ENCODE assay signal across 1 cellular context in the genomic region with DNA sequence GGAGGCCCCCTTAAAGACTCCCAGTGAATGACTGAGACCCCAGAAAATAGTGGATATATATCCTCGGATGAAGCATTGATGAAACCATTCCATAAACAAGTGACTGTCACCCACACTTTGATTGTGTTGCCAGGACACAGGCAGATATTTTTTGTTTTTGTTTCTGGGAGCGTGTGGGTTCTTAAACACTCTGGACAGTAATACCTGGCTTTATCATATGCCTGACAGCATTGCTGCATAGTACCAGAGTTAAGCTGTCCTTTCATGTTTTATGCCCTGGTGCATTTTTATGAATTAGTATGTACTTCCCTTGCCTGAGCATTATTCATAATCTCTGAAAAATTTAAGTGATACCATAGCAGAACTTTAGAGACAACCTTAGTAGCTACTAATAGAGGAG.
TF ChIP-seq lines count a peak whose summit lies in the region.

No MANE protein-coding gene starts in this region.

TF ChIP-seq in GM23338, 12 proteins besides CTCF, POLR2A, EP300 and RAD21 (continued from another document):
- TF ChIP-seq, protein P1, sequence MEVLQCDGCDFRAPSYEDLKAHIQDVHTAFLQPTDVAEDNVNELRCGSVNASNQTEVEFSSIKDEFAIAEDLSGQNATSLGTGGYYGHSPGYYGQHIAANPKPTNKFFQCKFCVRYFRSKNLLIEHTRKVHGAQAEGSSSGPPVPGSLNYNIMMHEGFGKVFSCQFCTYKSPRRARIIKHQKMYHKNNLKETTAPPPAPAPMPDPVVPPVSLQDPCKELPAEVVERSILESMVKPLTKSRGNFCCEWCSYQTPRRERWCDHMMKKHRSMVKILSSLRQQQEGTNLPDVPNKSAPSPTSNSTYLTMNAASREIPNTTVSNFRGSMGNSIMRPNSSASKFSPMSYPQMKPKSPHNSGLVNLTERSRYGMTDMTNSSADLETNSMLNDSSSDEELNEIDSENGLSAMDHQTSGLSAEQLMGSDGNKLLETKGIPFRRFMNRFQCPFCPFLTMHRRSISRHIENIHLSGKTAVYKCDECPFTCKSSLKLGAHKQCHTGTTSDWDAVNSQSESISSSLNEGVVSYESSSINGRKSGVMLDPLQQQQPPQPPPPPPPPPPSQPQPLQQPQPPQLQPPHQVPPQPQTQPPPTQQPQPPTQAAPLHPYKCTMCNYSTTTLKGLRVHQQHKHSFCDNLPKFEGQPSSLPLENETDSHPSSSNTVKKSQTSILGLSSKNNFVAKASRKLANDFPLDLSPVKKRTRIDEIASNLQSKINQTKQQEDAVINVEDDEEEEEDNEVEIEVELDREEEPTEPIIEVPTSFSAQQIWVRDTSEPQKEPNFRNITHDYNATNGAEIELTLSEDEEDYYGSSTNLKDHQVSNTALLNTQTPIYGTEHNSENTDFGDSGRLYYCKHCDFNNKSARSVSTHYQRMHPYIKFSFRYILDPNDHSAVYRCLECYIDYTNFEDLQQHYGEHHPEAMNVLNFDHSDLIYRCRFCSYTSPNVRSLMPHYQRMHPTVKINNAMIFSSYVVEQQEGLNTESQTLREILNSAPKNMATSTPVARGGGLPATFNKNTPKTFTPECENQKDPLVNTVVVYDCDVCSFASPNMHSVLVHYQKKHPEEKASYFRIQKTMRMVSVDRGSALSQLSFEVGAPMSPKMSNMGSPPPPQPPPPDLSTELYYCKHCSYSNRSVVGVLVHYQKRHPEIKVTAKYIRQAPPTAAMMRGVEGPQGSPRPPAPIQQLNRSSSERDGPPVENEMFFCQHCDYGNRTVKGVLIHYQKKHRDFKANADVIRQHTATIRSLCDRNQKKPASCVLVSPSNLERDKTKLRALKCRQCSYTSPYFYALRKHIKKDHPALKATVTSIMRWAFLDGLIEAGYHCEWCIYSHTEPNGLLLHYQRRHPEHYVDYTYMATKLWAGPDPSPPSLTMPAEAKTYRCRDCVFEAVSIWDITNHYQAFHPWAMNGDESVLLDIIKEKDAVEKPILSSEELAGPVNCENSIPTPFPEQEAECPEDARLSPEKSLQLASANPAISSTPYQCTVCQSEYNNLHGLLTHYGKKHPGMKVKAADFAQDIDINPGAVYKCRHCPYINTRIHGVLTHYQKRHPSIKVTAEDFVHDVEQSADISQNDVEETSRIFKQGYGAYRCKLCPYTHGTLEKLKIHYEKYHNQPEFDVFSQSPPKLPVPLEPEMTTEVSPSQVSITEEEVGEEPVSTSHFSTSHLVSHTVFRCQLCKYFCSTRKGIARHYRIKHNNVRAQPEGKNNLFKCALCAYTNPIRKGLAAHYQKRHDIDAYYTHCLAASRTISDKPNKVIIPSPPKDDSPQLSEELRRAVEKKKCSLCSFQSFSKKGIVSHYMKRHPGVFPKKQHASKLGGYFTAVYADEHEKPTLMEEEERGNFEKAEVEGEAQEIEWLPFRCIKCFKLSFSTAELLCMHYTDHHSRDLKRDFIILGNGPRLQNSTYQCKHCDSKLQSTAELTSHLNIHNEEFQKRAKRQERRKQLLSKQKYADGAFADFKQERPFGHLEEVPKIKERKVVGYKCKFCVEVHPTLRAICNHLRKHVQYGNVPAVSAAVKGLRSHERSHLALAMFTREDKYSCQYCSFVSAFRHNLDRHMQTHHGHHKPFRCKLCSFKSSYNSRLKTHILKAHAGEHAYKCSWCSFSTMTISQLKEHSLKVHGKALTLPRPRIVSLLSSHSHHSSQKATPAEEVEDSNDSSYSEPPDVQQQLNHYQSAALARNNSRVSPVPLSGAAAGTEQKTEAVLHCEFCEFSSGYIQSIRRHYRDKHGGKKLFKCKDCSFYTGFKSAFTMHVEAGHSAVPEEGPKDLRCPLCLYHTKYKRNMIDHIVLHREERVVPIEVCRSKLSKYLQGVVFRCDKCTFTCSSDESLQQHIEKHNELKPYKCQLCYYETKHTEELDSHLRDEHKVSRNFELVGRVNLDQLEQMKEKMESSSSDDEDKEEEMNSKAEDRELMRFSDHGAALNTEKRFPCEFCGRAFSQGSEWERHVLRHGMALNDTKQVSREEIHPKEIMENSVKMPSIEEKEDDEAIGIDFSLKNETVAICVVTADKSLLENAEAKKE (CRISPR knock-in tag; IDR thresholded peaks at IDR 0.05): no peak
- TF ChIP-seq ZNF331 (CRISPR knock-in tag; IDR thresholded peaks at IDR 0.05; ENCODE audit: low read depth): no peak
- TF ChIP-seq JUNB (IDR thresholded peaks at IDR 0.05; ENCODE audit: unreplicated experiment): no peak
- no peak for TF ChIP-seq NANOG (IDR thresholded peaks at IDR 0.05; ENCODE audit: borderline replicate concordance)
